25 cellular contexts compared by ENCODE assay signal in the genomic region with DNA sequence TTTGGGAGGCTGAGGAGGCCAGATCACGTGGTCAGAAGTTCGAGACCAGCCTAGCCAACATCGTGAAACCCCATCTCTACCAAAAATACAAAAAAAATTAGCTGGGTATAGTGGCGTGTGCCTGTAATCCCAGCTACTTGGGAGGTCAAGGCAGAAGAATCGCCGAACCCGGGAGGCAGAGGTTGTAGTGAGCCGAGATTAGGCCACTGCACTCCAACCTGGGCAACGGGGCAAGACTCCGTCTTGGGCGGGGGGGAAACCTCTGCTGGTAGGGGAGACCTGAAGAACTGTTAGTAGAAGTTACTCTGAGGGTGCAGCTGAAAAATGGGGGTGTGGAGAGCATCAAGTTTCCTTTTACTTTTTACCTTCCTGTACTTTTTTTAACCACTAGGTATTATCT. TPM values are rescaled to one million over a fixed set of nuclear protein-coding genes. Genes with fewer than 3 reads are reported as not detected.
"Had no signal": no experiment of that assay in that cellular context is flagged by ENCODE, and none has a peak within 500 bp of the region (broad histone marks: within the 10 kb centered on the region; RNA-seq: fewer than 3 reads in every experiment).

No MANE protein-coding gene starts in this region.

- H3K9me3 Mint-ChIP-seq: activated T-cell treated with anti-CD3 and anti-CD28 coated beads, Interleukin-2, amount 50 U/mL, for 4 hours; effector memory CD8-positive, alpha-beta T cell had no signal

- DNase-seq: activated CD4-positive, alpha-beta T cell treated with anti-CD3 and anti-CD28 coated beads, Interleukin-2, amount 10 ng/mL, durations not matched to agents 24 days and 14 days; activated CD4-positive, CD25-positive, alpha-beta regulatory T cell; activated CD8-positive, alpha-beta memory T cell treated with anti-CD3 and anti-CD28 coated beads, Interleukin-2, amount 50 U/mL, for 4 hours; activated effector memory CD4-positive, alpha-beta T cell treated with anti-CD3 and anti-CD28 coated beads, Interleukin-2, amount 50 U/mL, for 16 hours; activated naive CD4-positive, alpha-beta T cell treated with anti-CD3 and anti-CD28 coated beads, Interleukin-2, amount 50 U/mL, for 16 hours; activated T-cell treated with anti-CD3 and anti-CD28 coated beads, Interleukin-2, amount 50 U/mL, for 4 hours; adrenal gland; effector memory CD8-positive, alpha-beta T cell; foreskin keratinocyte; hippocampal formation; left cardiac atrium; psoas muscle; SK-N-SH; stimulated activated CD4-positive, alpha-beta T cell treated with anti-CD3 and anti-CD28 coated beads, Interleukin-4, amount 100 ng/mL, for 1 hour; stomach; T1000; upper lobe of right lung had no signal

- H3K27me3 ChIP-seq: adrenal gland, foreskin keratinocyte, ovary, right lobe of liver, upper lobe of right lung had no signal

- H3K4me3 ChIP-seq: adrenal gland, lung, ovary, upper lobe of right lung had no signal

- ATAC-seq: activated T-cell treated with anti-CD3 and anti-CD28 coated beads, Interleukin-2, amount 50 U/mL, for 4 hours; effector memory CD8-positive, alpha-beta T cell; foreskin keratinocyte; left cardiac atrium; psoas muscle; right lobe of liver; upper lobe of right lung had no signal

- H3K27ac ChIP-seq: foreskin keratinocyte had no signal

- H3K36me3 ChIP-seq: adrenal gland, ovary, right lobe of liver, stomach, upper lobe of right lung had no signal

- H3K27me3 Mint-ChIP-seq: effector memory CD8-positive, alpha-beta T cell had no signal

- H3K27ac Mint-ChIP-seq: activated CD4-positive, alpha-beta T cell treated with anti-CD3 and anti-CD28 coated beads, Interleukin-2, amount 10 ng/mL, durations not matched to agents 24 days and 14 days had no signal

- H3K9me3 ChIP-seq: adrenal gland, ovary, psoas muscle, right lobe of liver, SK-N-SH, stomach, upper lobe of right lung had no signal

- H3K9ac ChIP-seq: SK-N-SH had no signal

RNA-seq across cellular contexts. Expression of a gene that starts 21.4 kb away (rescaled TPM):
- total RNA-seq: activated CD4-positive, alpha-beta T cell treated with anti-CD3 and anti-CD28 coated beads, Interleukin-2, amount 10 ng/mL, durations not matched to agents 24 days and 14 days; activated T-cell treated with anti-CD3 and anti-CD28 coated beads, Interleukin-2, amount 50 U/mL, for 4 hours; adrenal gland; astrocyte; dermis microvascular lymphatic vessel endothelial cell; fibroblast of lung; foreskin keratinocyte; left cardiac atrium; lung; myocyte; ovary; psoas muscle; right lobe of liver; stomach; temporal lobe; upper lobe of right lung had no signal
- polyA plus RNA-seq: adrenal gland, fibroblast of lung, foreskin keratinocyte, lung, ovary, psoas muscle, SK-N-SH, stomach had no signal
